2 cellular contexts compared by ENCODE assay signal in genomic region chr10:123760648-123761428, GRCh38.
TF ChIP-seq lines count a peak whose summit lies in the region.

No MANE protein-coding gene starts in this region.

TF ChIP-seq in HepG2, 621 proteins besides CTCF, POLR2A, EP300 and RAD21:
- TF ChIP-seq SMARCE1 (IDR thresholded peaks at IDR 0.05; ENCODE audit: borderline replicate concordance) (no peak), ZFP36L1 (CRISPR knock-in tag; IDR thresholded peaks at IDR 0.05) (no peak), ZFP36L2 (CRISPR knock-in tag; IDR thresholded peaks at IDR 0.05) (no peak), SOX5 (CRISPR knock-in tag; IDR thresholded peaks at IDR 0.05; ENCODE audit: borderline replicate concordance) (no peak), KAT8 (CRISPR knock-in tag; IDR thresholded peaks at IDR 0.05) (no peak), ZNF768 (CRISPR knock-in tag; IDR thresholded peaks at IDR 0.05) (peak; percentile 15; the same call in 1 of the 2 replicates)
TF ChIP-seq in HepG2: peak in this region for 1.

TF ChIP-seq in H1, 55 proteins besides CTCF, POLR2A, EP300 and RAD21:
- TF ChIP-seq SP1 (IDR thresholded peaks at IDR 0.05; ENCODE audit: low read depth, low read length): no peak
- TF ChIP-seq SRF (IDR thresholded peaks at IDR 0.05; ENCODE audit: low read depth, low read length): no peak
- TF ChIP-seq CBX5 (IDR thresholded peaks at IDR 0.05; ENCODE audit: low read depth, low read length): no peak
- no peak for TF ChIP-seq CBX8 (IDR thresholded peaks at IDR 0.05; ENCODE audit: borderline replicate concordance, low read depth, low read length)
- TF ChIP-seq KDM1A (IDR thresholded peaks at IDR 0.05; ENCODE audit: borderline replicate concordance, low read length): peak; percentile 96
- TF ChIP-seq HDAC2 (IDR thresholded peaks at IDR 0.05; ENCODE audit: borderline replicate concordance in 1 of 2, low read depth in 2 of 2, low read length in 2 of 2): peak in 1 of 2 experiments; percentile 33; a peak in 1 of 4 replicates
TF ChIP-seq in H1: peak in this region for 2.
